ENCODE assay signal across 17 cellular contexts in the genomic region with DNA sequence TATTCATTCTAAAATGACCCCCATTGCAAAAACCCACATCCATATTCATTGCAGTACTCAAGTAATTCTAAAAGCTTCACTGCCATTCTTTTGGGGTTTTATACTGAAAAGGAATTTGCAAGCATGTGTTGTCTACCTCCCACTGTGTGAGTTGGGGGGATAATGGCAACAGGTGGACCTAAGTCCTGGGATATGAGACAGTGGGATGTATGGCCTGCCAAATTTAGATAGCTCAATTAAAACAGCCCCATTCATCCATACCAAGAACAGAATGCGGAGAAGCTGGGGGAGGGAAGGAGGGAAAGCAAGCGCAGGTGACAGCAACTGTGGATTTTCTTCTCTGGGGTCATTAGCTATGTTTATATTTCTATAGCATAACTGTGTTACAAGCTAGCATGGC.
"Had no signal": no experiment of that assay in that cellular context is flagged by ENCODE, and none has a peak within 500 bp of the region (broad histone marks: within the 10 kb centered on the region; RNA-seq: fewer than 3 reads in every experiment).

No MANE protein-coding gene starts in this region.

- H3K36me3 ChIP-seq: brain microvascular endothelial cell, pancreas, stomach, upper lobe of right lung had no signal

- H3K9me3 ChIP-seq: pancreas, stomach, testis, upper lobe of right lung had no signal

- H3K27ac Mint-ChIP-seq: activated naive CD8-positive, alpha-beta T cell treated with anti-CD3 and anti-CD28 coated beads, Interleukin-2, amount 10 ng/mL, durations not matched to agents 7 days and 5 days; activated T-helper 1 cell treated with anti-CD3 and anti-CD28 coated beads, Interleukin-12 subunit alpha, Interleukin-12 subunit beta, Interleukin-2, Interleukin-4 antibody, amounts not matched to agents 30 ng/mL and 10 ng/mL and 1 ng/mL, durations not matched to agents 14 hours and 24 hours and 36 hours had no signal

- H3K4me3 Mint-ChIP-seq: activated naive CD8-positive, alpha-beta T cell treated with anti-CD3 and anti-CD28 coated beads, Interleukin-2, amount 10 ng/mL, durations not matched to agents 7 days and 5 days; activated T-helper 1 cell treated with anti-CD3 and anti-CD28 coated beads, Interleukin-12 subunit alpha, Interleukin-12 subunit beta, Interleukin-2, Interleukin-4 antibody, amounts not matched to agents 30 ng/mL and 10 ng/mL and 1 ng/mL, durations not matched to agents 14 hours and 24 hours and 36 hours; central memory CD8-positive, alpha-beta T cell had no signal

- ATAC-seq: foreskin keratinocyte, left colon, pancreas, upper lobe of right lung had no signal

- H3K4me1 Mint-ChIP-seq: central memory CD8-positive, alpha-beta T cell had no signal

- H3K27me3 Mint-ChIP-seq: central memory CD8-positive, alpha-beta T cell had no signal

- DNase-seq: activated naive CD4-positive, alpha-beta T cell; activated naive CD8-positive, alpha-beta T cell treated with anti-CD3 and anti-CD28 coated beads, Interleukin-2, amount 10 ng/mL, durations not matched to agents 7 days and 5 days; brain microvascular endothelial cell; effector memory CD4-positive, alpha-beta T cell; foreskin keratinocyte; glutamatergic neuron; left colon; midbrain; pancreas; stimulated activated CD4-positive, alpha-beta T cell treated with anti-CD3 and anti-CD28 coated beads, Interleukin-12 subunit alpha, Interleukin-12 subunit beta, amount 100 ng/mL, for 4 hours; stimulated activated CD4-positive, alpha-beta T cell treated with anti-CD3 and anti-CD28 coated beads, Interleukin-2, amount 100 ng/mL, for 24 hours; stomach; testis; upper lobe of right lung had no signal

- H3K4me1 ChIP-seq: foreskin keratinocyte, testis, upper lobe of right lung had no signal

- H3K27ac ChIP-seq: brain microvascular endothelial cell, foreskin keratinocyte, pancreas, stomach, testis, upper lobe of right lung had no signal

- H3K4me3 ChIP-seq: lung, pancreas, stomach, testis, upper lobe of right lung had no signal

- H3K27me3 ChIP-seq: brain microvascular endothelial cell, foreskin keratinocyte, pancreas, stomach, testis, upper lobe of right lung had no signal
